9 cellular contexts compared by ENCODE assay signal in the genomic region with DNA sequence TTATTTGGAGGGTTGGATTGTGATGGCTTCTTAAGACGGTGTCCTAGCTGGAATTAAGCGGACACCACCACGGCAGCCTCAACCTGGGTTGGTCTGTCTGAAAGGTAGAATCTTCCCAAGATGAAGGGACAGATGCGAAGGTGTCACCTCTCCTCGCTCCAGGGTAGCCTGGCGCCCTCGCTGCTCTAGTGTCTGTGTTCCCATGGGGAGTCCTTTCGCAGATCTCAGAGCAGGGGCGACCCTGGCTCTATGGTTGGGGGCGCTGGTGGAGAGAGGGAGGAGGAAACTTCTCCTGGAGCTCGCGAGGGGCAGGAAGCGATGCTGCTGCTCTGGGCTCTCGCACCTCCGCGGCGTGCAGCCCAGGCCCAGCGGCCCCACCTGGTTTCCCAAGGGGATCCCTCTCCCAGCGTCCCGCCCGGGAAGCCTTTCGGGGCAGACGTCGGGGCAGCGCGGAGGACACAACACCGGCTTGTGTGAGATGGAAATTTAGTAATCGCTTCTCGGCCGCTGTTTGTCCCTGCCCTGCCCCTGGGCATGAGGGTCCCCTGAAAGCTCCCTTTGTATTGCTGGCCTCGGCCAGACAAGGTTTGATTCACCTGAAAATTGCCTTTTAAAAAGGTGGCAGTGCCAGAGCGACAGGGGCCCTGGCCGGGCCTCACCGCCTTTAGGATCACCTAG. TPM values are rescaled to one million over a fixed set of nuclear protein-coding genes. Genes with fewer than 3 reads are reported as not detected.
DNase-seq lines count a peak whose midpoint lies in the region; ATAC-seq and TF ChIP-seq lines count a peak whose summit lies in the region.
"Had no signal": no experiment of that assay in that cellular context is flagged by ENCODE, and none has a peak within 500 bp of the region (broad histone marks: within the 10 kb centered on the region; RNA-seq: fewer than 3 reads in every experiment).

No MANE protein-coding gene starts in this region.

- no peak for DNase-seq in Panc1 (ENCODE audit: low read depth, low spot score)
- DNase-seq in heart left ventricle, result peak in 1 of 5 donors; percentile 5
- DNase-seq in spleen, result no peak
- DNase-seq in NCI-H2029 treated with DMSO at 0.1 percent for 48 hours (lab: John Stamatoyannopoulos, UW), result no peak
- no peak for DNase-seq in NCI-H187 (lab: John Stamatoyannopoulos, UW)
- no peak for DNase-seq in NCI-H187 treated with DMSO at 0.1 percent for 48 hours (lab: John Stamatoyannopoulos, UW)

- no TSS peak for BruUV-seq in Panc1 (replicated peaks; lab: Mats Ljungman, UMichigan)

- H3K36me3 ChIP-seq in BLaER1 (no peaks in the 10 kb centered on the region), Panc1 (ENCODE audit: control insufficient read depth, insufficient read depth, low read length) (no peaks in the 10 kb centered on the region; the same call in 1 of the 2 replicates), heart left ventricle (no peaks in the 10 kb centered on the region), spleen (no peaks in the 10 kb centered on the region)

- H3K4me1 ChIP-seq in BLaER1 (peaks cover 18% of the 10 kb centered on the region), Panc1 (ENCODE audit: control insufficient read depth, insufficient read depth, low read length) (peaks cover 13% of the 10 kb centered on the region), heart left ventricle (peaks cover 0 to 35% (median 22%) of the 10 kb centered on the region in 12 donors), spleen (peaks cover 15 to 39% (median 32%) of the 10 kb centered on the region in 6 donors)

- peak overlapping the region; percentile 89 for H3K4me2 ChIP-seq in BLaER1

- CTCF ChIA-PET in Panc1 (lab: Charles Lee), result no interaction called here

- no peak overlapping the region for H3K9ac ChIP-seq in BLaER1

- no peak for TF ChIP-seq CTCF in Panc1 (IDR thresholded peaks at IDR 0.05)
- TF ChIP-seq CTCF in heart left ventricle (IDR thresholded peaks at IDR 0.05), result no peak
- TF ChIP-seq CTCF in spleen (IDR thresholded peaks at IDR 0.05 in 8 of 11, conservative IDR thresholded peaks at IDR 0.05 in 3 of 11), result no peak

- POLR2A ChIA-PET in Panc1 (lab: Charles Lee), result no interaction called here

- WGBS in heart left ventricle, 4 donors, result 2% methylated on average over 32 to 34 of the region's 34 CpGs
- WGBS in spleen, 5 donors, result 1 to 7% (median 3%) methylated on average over 21 to 34 of the region's 34 CpGs

- H3K27me3 ChIP-seq in BLaER1, result peaks cover 60% of the 10 kb centered on the region
- H3K27me3 ChIP-seq in Panc1 (ENCODE audit: control insufficient read depth, insufficient read depth, low read length), result peaks cover 58% of the 10 kb centered on the region
- peaks cover 14 to 80% (median 33%) of the 10 kb centered on the region in 9 donors for H3K27me3 ChIP-seq in heart left ventricle
- peaks cover 4 to 97% (median 42%) of the 10 kb centered on the region in 7 donors for H3K27me3 ChIP-seq in spleen (replicated peaks in 1 of 7)

- H3K27ac ChIP-seq in BLaER1 (no peak overlapping the region), Panc1 (ENCODE audit: low read length) (no peak overlapping the region), heart left ventricle (no peak overlapping the region), spleen (peak overlapping the region in 1 of 8 donors; percentile 1)

- ATAC-seq in GM19395 (IDR thresholded peaks at IDR 0.05; ENCODE audit: unreplicated experiment) (peak; percentile 10), Panc1 (peak; percentile 18), heart left ventricle (no peak)

- H3K9me3 ChIP-seq in BLaER1, result no peaks in the 10 kb centered on the region
- no peaks in the 10 kb centered on the region for H3K9me3 ChIP-seq in Panc1 (ENCODE audit: control insufficient read depth, insufficient read depth, low read depth, low read length)
- H3K9me3 ChIP-seq in heart left ventricle, result no peaks in the 10 kb centered on the region
- no peaks in the 10 kb centered on the region for H3K9me3 ChIP-seq in spleen

- H3K4me3 ChIP-seq in BLaER1 (peak overlapping the region; percentile 69), Panc1 (ENCODE audit: low read depth in 2 of 2, low read length in 2 of 2) (peak overlapping the region in 1 of 2 experiments; percentile 54; a peak in 2 of 4 replicates), heart left ventricle (peak overlapping the region; percentile 23 to 66 (median 52)), spleen (peak overlapping the region in 7 of 8 donors; percentile 33 to 69 (median 48))

- TF ChIP-seq POLR2A in heart left ventricle (IDR thresholded peaks at IDR 0.05), result no peak
- no peak for TF ChIP-seq POLR2A in spleen (IDR thresholded peaks at IDR 0.05)

- in situ Hi-C loops in Panc1 (cut with HindIII; ENCODE audit: low pct_unique_long_range_greater_than_20kb, low sequenced_read_pairs), result no loop called here

- intact Hi-C loops in Panc1 (cut with micrococcal nuclease; ENCODE audit: unreplicated experiment) (loop anchor here (5.0 to 10.0 kb wide), 3 partner anchors 318 to 1125 kb away; no protein-coding TSS in a partner anchor), heart left ventricle (cut with DNase I) (loop anchor here in 7 of 10 donors (2.0 to 10.0 kb wide), 8 partner anchors 313 to 1125 kb away; no protein-coding TSS in a partner anchor), spleen (cut with DNase I; ENCODE audit: low total_unique reads) (no loop called here)

- H4K20me1 ChIP-seq in BLaER1, result peaks cover 31% of the 10 kb centered on the region

RNA-seq across cellular contexts. Expression of gene RSPO3, which starts 1.8 kb away (rescaled TPM):
- total RNA-seq in Panc1 (2021; ENCODE audit: unreplicated experiment), result not detected
- not detected for polyA plus RNA-seq in Panc1 (2012; ENCODE audit: insufficient read length)
- 1 to 10 TPM in 2 of 9 donors, under 1 TPM in 6, not detected in 1; 0.16 to 2.1 (median 0.48) TPM for total RNA-seq in heart left ventricle
- polyA plus RNA-seq in heart left ventricle, result under 1 TPM; 0.15 to 0.42 TPM
- total RNA-seq in spleen, result 1 to 10 TPM in 5 of 7 donors, under 1 TPM in 1, not detected in 1; 0.65 to 2.6 (median 1.4) TPM
- 1 to 10 TPM; 3.6 to 8.2 (median 3.6) TPM for polyA plus RNA-seq in spleen
- total RNA-seq: dermis microvascular lymphatic vessel endothelial cell had no signal

Comparison
In these comparisons a context has a peak if more than half of its experiments do, and no peak if none do; other contexts are left out.
1. ATAC-seq: peak in GM19395 (single experiment) and Panc1 (single experiment); none in heart left ventricle (0 of 4).